ENCODE assay signal across 12 cellular contexts in genomic region chr1:43522776-43523480, GRCh38. TPM values are rescaled to one million over a fixed set of nuclear protein-coding genes. Genes with fewer than 3 reads are reported as not detected.
DNase-seq lines count a peak whose midpoint lies in the region; ATAC-seq and TF ChIP-seq lines count a peak whose summit lies in the region.
"Had no signal": no experiment of that assay in that cellular context is flagged by ENCODE, and none has a peak within 500 bp of the region (broad histone marks: within the 10 kb centered on the region; RNA-seq: fewer than 3 reads in every experiment).

No MANE protein-coding gene starts in this region.

- H3K27ac ChIP-seq in neural cell (ENCODE audit: low read length), result peak overlapping the region; percentile 42
- H3K27ac ChIP-seq in endodermal cell (ENCODE audit: low read depth, low read length), result no peak overlapping the region

- no peaks in the 10 kb centered on the region for H3F3A ChIP-seq in neural cell (ENCODE audit: insufficient read depth, low read length, poor library complexity, severe bottlenecking)

- H3K27me3 ChIP-seq in neural cell (ENCODE audit: insufficient read depth, low read depth, low read length), result no peaks in the 10 kb centered on the region
- no peaks in the 10 kb centered on the region for H3K27me3 ChIP-seq in endodermal cell (ENCODE audit: control insufficient read depth, insufficient read depth, low read length, poor library complexity, severe bottlenecking)

- no peak for TF ChIP-seq EP300 in neural cell (conservative IDR thresholded peaks at IDR 0.05; ENCODE audit: poor library complexity, severe bottlenecking)

- DNase-seq in ELR (ENCODE audit: low read depth), result peak; percentile 97
- DNase-seq in NCI-H69 (lab: John Stamatoyannopoulos, UW), result peak; percentile 17
- peak; percentile 41 for DNase-seq in chondrocyte (ENCODE audit: low spot score)
- no peak for DNase-seq in NOMO-1 treated with DMSO at 0.1 percent for 48 hours (lab: John Stamatoyannopoulos, UW; ENCODE audit: unreplicated experiment)
- DNase-seq in middle frontal gyrus (ENCODE audit: extremely low spot score, low spot score), result no peak
- DNase-seq in endodermal cell, result no peak
- DNase-seq: NCI-H1048, retina had no signal

- no peaks in the 10 kb centered on the region for H3K9me3 Mint-ChIP-seq in chondrocyte (ENCODE audit: low read depth)
- H3K9me3 Mint-ChIP-seq in endodermal cell, result no peaks in the 10 kb centered on the region
- H3K9me3 Mint-ChIP-seq: activated naive CD4-positive, alpha-beta T cell treated with anti-CD3 and anti-CD28 coated beads, Interleukin-2, amount 50 U/mL, for 72 hours; stimulated activated effector memory CD8-positive, alpha-beta T cell treated with anti-CD3 and anti-CD28 coated beads, Interleukin-12 subunit alpha, Interleukin-12 subunit beta, amount 100 ng/mL, for 72 hours had no signal

- no peak overlapping the region for H2AFZ ChIP-seq in neural cell (ENCODE audit: low read depth, low read length)

- TF ChIP-seq RAD21 in neural cell (conservative IDR thresholded peaks at IDR 0.05), result no peak

- 90 to 93% methylated on average over 11 to 13 of the region's 13 CpGs for WGBS in endodermal cell (ENCODE audit: insufficient coverage in 1 of 2, insufficient read length in 1 of 2), 2 experiments

- H4K20me1 ChIP-seq in neural cell (ENCODE audit: insufficient read depth), result no peaks in the 10 kb centered on the region

- H3K9ac ChIP-seq in neural cell (ENCODE audit: low read length) (no peak overlapping the region), endodermal cell (ENCODE audit: extremely low read depth, low read length, poor library complexity, severe bottlenecking) (no peak overlapping the region)

- H3K27me3 Mint-ChIP-seq in chondrocyte (ENCODE audit: low read depth), result no peaks in the 10 kb centered on the region
- peaks cover 13% of the 10 kb centered on the region for H3K27me3 Mint-ChIP-seq in endodermal cell (ENCODE audit: insufficient read depth)

- H3K4me2 ChIP-seq in neural cell (ENCODE audit: low read length), result no peak overlapping the region

- H3K36me3 Mint-ChIP-seq in chondrocyte (ENCODE audit: low read depth) (no peaks in the 10 kb centered on the region), endodermal cell (ENCODE audit: low read depth) (no peaks in the 10 kb centered on the region)
- H3K36me3 Mint-ChIP-seq: activated naive CD4-positive, alpha-beta T cell treated with anti-CD3 and anti-CD28 coated beads, Interleukin-2, amount 50 U/mL, for 72 hours; stimulated activated effector memory CD8-positive, alpha-beta T cell treated with anti-CD3 and anti-CD28 coated beads, Interleukin-12 subunit alpha, Interleukin-12 subunit beta, amount 100 ng/mL, for 72 hours had no signal

- ATAC-seq in GM19035 (IDR thresholded peaks at IDR 0.05; ENCODE audit: unreplicated experiment), result no peak
- ATAC-seq: stimulated activated effector memory CD8-positive, alpha-beta T cell treated with anti-CD3 and anti-CD28 coated beads, Interleukin-12 subunit alpha, Interleukin-12 subunit beta, amount 100 ng/mL, for 72 hours had no signal

- no peaks in the 10 kb centered on the region for H3K36me3 ChIP-seq in neural cell (ENCODE audit: insufficient read depth, low read length)
- H3K36me3 ChIP-seq in endodermal cell (ENCODE audit: control insufficient read depth, insufficient read depth, low read length), result no peaks in the 10 kb centered on the region

- H3K4me1 Mint-ChIP-seq in chondrocyte (ENCODE audit: low read depth), result peaks cover 4% of the 10 kb centered on the region
- H3K4me1 Mint-ChIP-seq in endodermal cell, result peaks cover 15% of the 10 kb centered on the region
- H3K4me1 Mint-ChIP-seq: stimulated activated effector memory CD8-positive, alpha-beta T cell treated with anti-CD3 and anti-CD28 coated beads, Interleukin-12 subunit alpha, Interleukin-12 subunit beta, amount 100 ng/mL, for 72 hours had no signal

- H3K4me3 Mint-ChIP-seq in chondrocyte (ENCODE audit: unreplicated experiment) (no peak overlapping the region), endodermal cell (no peak overlapping the region)
- H3K4me3 Mint-ChIP-seq: stimulated activated effector memory CD8-positive, alpha-beta T cell treated with anti-CD3 and anti-CD28 coated beads, Interleukin-12 subunit alpha, Interleukin-12 subunit beta, amount 100 ng/mL, for 72 hours had no signal

- H3K9me3 ChIP-seq in neural cell (ENCODE audit: low read length), result no peaks in the 10 kb centered on the region
- no peaks in the 10 kb centered on the region for H3K9me3 ChIP-seq in endodermal cell (ENCODE audit: control insufficient read depth, low read length)

- TF ChIP-seq CTCF in chondrocyte (IDR thresholded peaks at IDR 0.05) (no peak), neural cell (IDR thresholded peaks at IDR 0.05; ENCODE audit: poor library complexity, severe bottlenecking) (no peak), endodermal cell (conservative IDR thresholded peaks at IDR 0.05) (no peak)

- no peaks in the 10 kb centered on the region for H3K79me2 ChIP-seq in neural cell (replicated peaks; ENCODE audit: insufficient read depth, low read length)

- H3K9me2 ChIP-seq in neural cell (ENCODE audit: insufficient read depth, low read length), result no peaks in the 10 kb centered on the region

- H3K4me1 ChIP-seq in endodermal cell (ENCODE audit: control insufficient read depth, insufficient read depth, low read length), result no peaks in the 10 kb centered on the region

- no peak overlapping the region for H3K4me3 ChIP-seq in neural cell (ENCODE audit: low read length)
- H3K4me3 ChIP-seq in endodermal cell (ENCODE audit: low read length), result no peak overlapping the region

- H3K27ac Mint-ChIP-seq in chondrocyte (ENCODE audit: unreplicated experiment), result no peak overlapping the region
- H3K27ac Mint-ChIP-seq in endodermal cell, result no peak overlapping the region
- H3K27ac Mint-ChIP-seq: activated naive CD4-positive, alpha-beta T cell treated with anti-CD3 and anti-CD28 coated beads, Interleukin-2, amount 50 U/mL, for 72 hours; stimulated activated effector memory CD8-positive, alpha-beta T cell treated with anti-CD3 and anti-CD28 coated beads, Interleukin-12 subunit alpha, Interleukin-12 subunit beta, amount 100 ng/mL, for 72 hours had no signal

TF ChIP-seq in neural cell, 6 proteins besides CTCF, POLR2A, EP300 and RAD21:
- TF ChIP-seq REST (IDR thresholded peaks at IDR 0.05; ENCODE audit: borderline replicate concordance) (no peak), MXI1 (conservative IDR thresholded peaks at IDR 0.05; ENCODE audit: poor library complexity, severe bottlenecking) (no peak), SMC3 (conservative IDR thresholded peaks at IDR 0.05; ENCODE audit: poor library complexity) (no peak), EZH2 (IDR thresholded peaks at IDR 0.05; ENCODE audit: borderline replicate concordance, insufficient read depth, low read length, poor library complexity, severe bottlenecking) (no peak), TAF1 (IDR thresholded peaks at IDR 0.05; ENCODE audit: low read depth) (no peak), POLR2AphosphoS5 (IDR thresholded peaks at IDR 0.05) (no peak)

RNA-seq across cellular contexts. Expression of gene PTPRF, which starts 7.8 kb away (rescaled TPM):
- 54.6 to 66.7 TPM (median 62.0 TPM) in 3 replicates for total RNA-seq in chondrocyte
- polyA plus RNA-seq in neural cell, result 66.6 and 95.1 TPM in 2 replicates
- 144 and 149 TPM in 2 replicates for polyA minus RNA-seq in neural cell
- 100 to 1,000 TPM; 203 to 250 TPM for total RNA-seq in endodermal cell
- 145 TPM for polyA plus RNA-seq in endodermal cell (2013, experiment 1 of 2)
- 130 TPM for polyA plus RNA-seq in endodermal cell (2013, experiment 2 of 2)

Comparison
In these comparisons a context has a peak if more than half of its experiments do, and no peak if none do; other contexts are left out.
1. DNase-seq: peak in ELR (single experiment), NCI-H69 (single experiment) and chondrocyte (single experiment); none in NOMO-1 treated with DMSO at 0.1 percent for 48 hours (single experiment), middle frontal gyrus (single experiment) and endodermal cell (single experiment).